ENCODE assay signal across 12 cellular contexts in genomic region chr17:57953219-57953618, GRCh38. TPM values are rescaled to one million over a fixed set of nuclear protein-coding genes. Genes with fewer than 3 reads are reported as not detected.
A peak's percentile ranks its signal among the peaks of the same experiment; 100 is the strongest.
DNase-seq lines count a peak whose midpoint lies in the region; ATAC-seq, FAIRE-seq and TF ChIP-seq lines count a peak whose summit lies in the region.
"Had no signal": no experiment of that assay in that cellular context is flagged by ENCODE, and none has a peak within 500 bp of the region (broad histone marks: within the 10 kb centered on the region; RNA-seq: fewer than 3 reads in every experiment).

No MANE protein-coding gene starts in this region.

- no peak overlapping the region for H4K8ac ChIP-seq in H1 (ENCODE audit: extremely low read depth, insufficient read depth, low read length)

- peak overlapping the region; percentile 23; the same call in 1 of the 2 replicates for H2BK20ac ChIP-seq in H1 (ENCODE audit: low read length)

- TF ChIP-seq RAD21 in H1 (IDR thresholded peaks at IDR 0.05 in 1 of 2, conservative IDR thresholded peaks at IDR 0.05 in 1 of 2; ENCODE audit: low read depth in 2 of 2, low read length in 2 of 2) (no peak), neural cell (conservative IDR thresholded peaks at IDR 0.05) (no peak)

- peak overlapping the region; percentile 29; the same call in 1 of the 2 replicates for H2AK5ac ChIP-seq in H1 (ENCODE audit: low read depth, low read length)

- no peaks in the 10 kb centered on the region for H3K79me1 ChIP-seq in H1 (ENCODE audit: low read depth, low read length)

- no peak overlapping the region for H3K14ac ChIP-seq in H1 (ENCODE audit: insufficient read length)

- H3K56ac ChIP-seq in H1 (replicated peaks; ENCODE audit: insufficient read length, low read depth, low read length), result no peak overlapping the region

- POLR2A ChIA-PET in H1 (lab: Charles Lee; ENCODE audit: partially characterized antibody), result interaction anchor here (0.6 to 3.6 kb wide), 12 partner anchors 12 to 223 kb away, joined by 3 to 18 read pairs (median 8); partner anchors contain the start of gene SRSF1

- intact Hi-C loops in heart right ventricle (cut with DNase I), result loop anchor here in 7 of 10 donors (5.0 to 10.0 kb wide), 4 partner anchors 34 to 61 kb away; partner anchors contain the start of gene VEZF1 (in 4 of the 7)
- intact Hi-C loops in Right ventricle myocardium inferior (cut with DNase I), result no loop called here

- CTCF ChIA-PET in H1 (lab: Charles Lee; ENCODE audit: partially characterized antibody), result interaction anchor here (1.1 to 13.5 kb wide), 21 partner anchors 10 to 95 kb away, joined by 3 to 162 read pairs (median 9); no protein-coding TSS in a partner anchor

- H3K4me3 ChIP-seq in heart right ventricle (no peak overlapping the region), H1 (ENCODE audit: extremely low read depth in 1 of 4, insufficient read depth in 2 of 4, low read depth in 3 of 4, low read length in 4 of 4) (no peak overlapping the region), neural cell (ENCODE audit: low read length) (peak overlapping the region; percentile 81), upper lobe of left lung (no peak overlapping the region)
- H3K4me3 ChIP-seq: K562, ovary had no signal

- H3K18ac ChIP-seq in H1 (ENCODE audit: extremely low read depth, low read length), result no peak overlapping the region

- peaks cover 0 to 4% (median 0%) of the 10 kb centered on the region in 7 donors for H3K27me3 ChIP-seq in heart right ventricle
- peaks cover 0 to 30% (median 20%) of the 10 kb centered on the region in 4 experiments; a peak in 6 of 7 replicates for H3K27me3 ChIP-seq in H1 (replicated peaks in 1 of 4; ENCODE audit: control insufficient read depth in 3 of 4, extremely low read depth in 1 of 4, insufficient read depth in 3 of 4, low read length in 3 of 4)
- no peaks in the 10 kb centered on the region for H3K27me3 ChIP-seq in neural cell (ENCODE audit: insufficient read depth, low read depth, low read length)
- H3K27me3 ChIP-seq in upper lobe of left lung, result no peaks in the 10 kb centered on the region
- H3K27me3 ChIP-seq: ovary had no signal

- H3K9me3 ChIP-seq in heart right ventricle (no peaks in the 10 kb centered on the region), H1 (ENCODE audit: insufficient read depth in 2 of 2, low read depth in 1 of 2, low read length in 1 of 2) (no peaks in the 10 kb centered on the region), neural cell (ENCODE audit: low read length) (no peaks in the 10 kb centered on the region), upper lobe of left lung (no peaks in the 10 kb centered on the region)
- H3K9me3 ChIP-seq: ovary had no signal

- H3K9me2 ChIP-seq in neural cell (ENCODE audit: insufficient read depth, low read length), result no peaks in the 10 kb centered on the region

- H3K4me2 ChIP-seq in H1 (ENCODE audit: insufficient read depth in 1 of 2, low read depth in 2 of 2, low read length in 2 of 2) (no peak overlapping the region; a peak in 1 of 4 replicates), neural cell (ENCODE audit: low read length) (no peak overlapping the region)

- H2BK12ac ChIP-seq in H1 (ENCODE audit: low read depth, low read length), result no peak overlapping the region

- H2BK15ac ChIP-seq in H1 (ENCODE audit: low read length), result peak overlapping the region; percentile 98; the same call in 1 of the 2 replicates

- H3K27ac ChIP-seq in heart right ventricle (peak overlapping the region; percentile 19 to 100 (median 99)), H1 (ENCODE audit: low read depth, low read length) (no peak overlapping the region), neural cell (ENCODE audit: low read length) (no peak overlapping the region), upper lobe of left lung (peak overlapping the region in 3 of 4 donors; percentile 54 to 97 (median 93))

- no peak overlapping the region for H3K9ac ChIP-seq in H1 (replicated peaks in 1 of 4; ENCODE audit: extremely low read depth in 1 of 4, low read depth in 3 of 4, low read length in 3 of 4)
- no peak overlapping the region for H3K9ac ChIP-seq in neural cell (ENCODE audit: low read length)

- no peak for DNase-seq in heart right ventricle
- no peak for DNase-seq in Right ventricle myocardium inferior (ENCODE audit: missing footprints)
- no peak for DNase-seq in H1 (ENCODE audit: low read depth in 1 of 2, low spot score in 2 of 2)
- DNase-seq in upper lobe of left lung, result no peak
- DNase-seq in foreskin melanocyte, result no peak
- DNase-seq in superior temporal gyrus (ENCODE audit: extremely low spot score), result no peak
- DNase-seq: activated gamma-delta T cell treated with Interleukin-2 at 50 U/mL for 16 hours, EL had no signal

- H3K4me1 ChIP-seq in heart right ventricle, result peaks cover 26 to 77% (median 74%) of the 10 kb centered on the region in 9 donors
- H3K4me1 ChIP-seq in H1 (replicated peaks in 1 of 4; ENCODE audit: control insufficient read depth in 3 of 4, insufficient read depth in 4 of 4, low read length in 3 of 4), result peaks cover 13 to 23% (median 19%) of the 10 kb centered on the region in 4 experiments
- peaks cover 52 to 78% (median 62%) of the 10 kb centered on the region in 4 donors for H3K4me1 ChIP-seq in upper lobe of left lung

- H2AFZ ChIP-seq in H1 (ENCODE audit: low read length) (no peak overlapping the region), neural cell (ENCODE audit: low read depth, low read length) (no peak overlapping the region)

- H3F3A ChIP-seq in neural cell (ENCODE audit: insufficient read depth, low read length, poor library complexity, severe bottlenecking), result no peaks in the 10 kb centered on the region

- TF ChIP-seq CTCF in heart right ventricle (IDR thresholded peaks at IDR 0.05), result no peak
- no peak for TF ChIP-seq CTCF in H1 (IDR thresholded peaks at IDR 0.05; ENCODE audit: control extremely low read depth in 1 of 3, insufficient read depth in 1 of 3, low read depth in 1 of 3, low read length in 3 of 3)
- TF ChIP-seq CTCF in neural cell (IDR thresholded peaks at IDR 0.05; ENCODE audit: poor library complexity, severe bottlenecking), result no peak
- no peak for TF ChIP-seq CTCF in upper lobe of left lung (IDR thresholded peaks at IDR 0.05)

- H3K79me2 ChIP-seq in H1 (ENCODE audit: control insufficient read depth in 1 of 2, insufficient read depth in 2 of 2, low read length in 2 of 2) (no peaks in the 10 kb centered on the region), neural cell (replicated peaks; ENCODE audit: insufficient read depth, low read length) (peaks cover 27% of the 10 kb centered on the region)

- 73 to 83% methylated on average over 1 of the region's 1 CpG for WGBS in heart right ventricle, 2 donors
- 100% methylated on average over 1 of the region's 1 CpG; no CpG with 5 or more reads in 1 of the 2 experiments for WGBS in H1 (ENCODE audit: extremely low coverage in 1 of 2, insufficient coverage in 1 of 2, insufficient read length in 1 of 2, insufficient replicate concordance in 2 of 2, low coverage in 1 of 2, low lambda C conversion rate in 2 of 2, missing lambda C conversion rate in 1 of 2), 2 experiments
- WGBS in upper lobe of left lung, 2 donors, result 84 to 100% methylated on average over 1 of the region's 1 CpG

- H4K5ac ChIP-seq in H1 (ENCODE audit: insufficient read length, low read depth, low read length), result no peak overlapping the region

- FAIRE-seq in H1 (lab: Jason Lieb, UNC), result no peak
- FAIRE-seq: K562 had no signal

- H3K23me2 ChIP-seq in H1 (ENCODE audit: low read depth, low read length), result peaks cover 8% of the 10 kb centered on the region; the same call in 1 of the 2 replicates

- TF ChIP-seq EP300 in H1 (IDR thresholded peaks at IDR 0.05; ENCODE audit: borderline replicate concordance in 1 of 2, low read depth in 2 of 2, low read length in 2 of 2) (no peak), neural cell (conservative IDR thresholded peaks at IDR 0.05; ENCODE audit: poor library complexity, severe bottlenecking) (no peak), upper lobe of left lung (IDR thresholded peaks at IDR 0.05) (no peak)

- TF ChIP-seq POLR2A in H1 (IDR thresholded peaks at IDR 0.05; ENCODE audit: control extremely low read depth in 1 of 2, low read depth in 2 of 2, low read length in 2 of 2) (no peak), upper lobe of left lung (IDR thresholded peaks at IDR 0.05) (no peak)

- H3K23ac ChIP-seq in H1 (ENCODE audit: insufficient read length), result no peak overlapping the region

- H3K4ac ChIP-seq in H1 (replicated peaks; ENCODE audit: insufficient read length, low read depth, low read length), result no peak overlapping the region

- H2BK120ac ChIP-seq in H1 (replicated peaks; ENCODE audit: low read depth, low read length), result no peak overlapping the region

- no peak overlapping the region for H2BK5ac ChIP-seq in H1 (ENCODE audit: low read depth, low read length)

- no peaks in the 10 kb centered on the region for H4K20me1 ChIP-seq in H1 (replicated peaks in 1 of 2; ENCODE audit: control insufficient read depth in 1 of 2, insufficient read depth in 2 of 2, low read length in 2 of 2)
- no peaks in the 10 kb centered on the region for H4K20me1 ChIP-seq in neural cell (ENCODE audit: insufficient read depth)

- H3K36me3 ChIP-seq in heart right ventricle (no peaks in the 10 kb centered on the region), H1 (ENCODE audit: control insufficient read depth in 2 of 4, insufficient read depth in 4 of 4, low read length in 3 of 4) (no peaks in the 10 kb centered on the region), neural cell (ENCODE audit: insufficient read depth, low read length) (no peaks in the 10 kb centered on the region), upper lobe of left lung (no peaks in the 10 kb centered on the region)
- H3K36me3 ChIP-seq: ovary had no signal

- no peak for ATAC-seq in heart right ventricle
- ATAC-seq in Right ventricle myocardium inferior, result no peak
- no peak for ATAC-seq in upper lobe of left lung (ENCODE audit: low FRiP score in 2 of 2)
- no peak for ATAC-seq in GM21619 (IDR thresholded peaks at IDR 0.05; ENCODE audit: unreplicated experiment)
- ATAC-seq: K562 had no signal

- no peak overlapping the region for H4K91ac ChIP-seq in H1 (replicated peaks; ENCODE audit: insufficient read length, low read length)

RNA-seq across cellular contexts. Expression of gene CUEDC1, which starts 2.0 kb away (rescaled TPM):
- total RNA-seq in heart right ventricle (10 to 100 TPM; 38.3 to 65.0 (median 47.2) TPM), Right ventricle myocardium inferior (49.1 TPM), upper lobe of left lung (100 to 1,000 TPM in 1 of 6 donors, 10 to 100 TPM in 5; 33.3 to 119 (median 54.4) TPM)
- polyA plus RNA-seq in heart right ventricle (10 to 100 TPM; 26.9 to 33.1 TPM), H1 (2011; rRNA removed) (4.0 and 6.7 TPM in 2 replicates), neural cell (25.5 and 27.0 TPM in 2 replicates)
- 7.8 and 10.7 TPM in 2 replicates for total RNA-seq in H1 (2021; fragmentation: NEBNext Ultra II Directional; extraction: Animal tissue kit (Norgen Biotek cat#: 25700))
- 5.2 TPM for polyA plus RNA-seq in H1 (2011; cell fraction: cytosol; rRNA removed)
- 12.0 TPM for polyA plus RNA-seq in H1 (2011; cell fraction: nucleus; rRNA removed)
- polyA plus RNA-seq in H1 (2012, experiment 1 of 2), result 3.4 to 9.6 TPM (median 7.3 TPM) in 4 replicates
- polyA plus RNA-seq in H1 (2012, experiment 2 of 2), result 4.9 TPM
- polyA plus RNA-seq in H1 (2013, experiment 1 of 2), result 5.8 TPM
- 5.8 TPM for polyA plus RNA-seq in H1 (2013, experiment 2 of 2)
- polyA minus RNA-seq in H1 (2011; rRNA and poly(A)+ RNA removed), result 4.1 and 5.1 TPM in 2 replicates
- 2.2 TPM for polyA minus RNA-seq in H1 (2011; cell fraction: cytosol; rRNA and poly(A)+ RNA removed)
- polyA minus RNA-seq in H1 (2011; cell fraction: nucleus; rRNA and poly(A)+ RNA removed), result 4.1 TPM
- 20.9 and 28.5 TPM in 2 replicates for polyA minus RNA-seq in neural cell

RNA-seq across cellular contexts. Expression of gene VEZF1, which starts 34.8 kb away (rescaled TPM):
- total RNA-seq in heart right ventricle (10 to 100 TPM; 56.2 to 81.2 (median 61.5) TPM), Right ventricle myocardium inferior (74.2 TPM), upper lobe of left lung (10 to 100 TPM; 36.4 to 99.7 (median 72.5) TPM)
- polyA plus RNA-seq in heart right ventricle (10 to 100 TPM; 17.5 to 21.7 TPM), H1 (2011; rRNA removed) (21.5 and 28.9 TPM in 2 replicates), neural cell (54.7 and 64.6 TPM in 2 replicates)
- total RNA-seq in H1 (2021; fragmentation: NEBNext Ultra II Directional; extraction: Animal tissue kit (Norgen Biotek cat#: 25700)), result 56.7 and 61.9 TPM in 2 replicates
- 25.3 TPM for polyA plus RNA-seq in H1 (2011; cell fraction: cytosol; rRNA removed)
- polyA plus RNA-seq in H1 (2011; cell fraction: nucleus; rRNA removed), result 29.8 TPM
- polyA plus RNA-seq in H1 (2012, experiment 1 of 2), result 33.3 to 43.5 TPM (median 39.8 TPM) in 4 replicates
- 5.7 TPM for polyA plus RNA-seq in H1 (2012, experiment 2 of 2)
- polyA plus RNA-seq in H1 (2013, experiment 1 of 2), result 39.2 TPM
- 38.4 TPM for polyA plus RNA-seq in H1 (2013, experiment 2 of 2)
- polyA minus RNA-seq in H1 (2011; rRNA and poly(A)+ RNA removed), result 81.4 and 108 TPM in 2 replicates
- 35.6 TPM for polyA minus RNA-seq in H1 (2011; cell fraction: cytosol; rRNA and poly(A)+ RNA removed)
- 51.1 TPM for polyA minus RNA-seq in H1 (2011; cell fraction: nucleus; rRNA and poly(A)+ RNA removed)
- polyA minus RNA-seq in neural cell, result 144 and 163 TPM in 2 replicates

RNA-seq across cellular contexts. Expression of gene SRSF1, which starts 53.8 kb away (rescaled TPM):
- total RNA-seq in heart right ventricle (100 to 1,000 TPM in 3 of 10 donors, 10 to 100 TPM in 7; 79.8 to 130 (median 94.7) TPM), Right ventricle myocardium inferior (92.8 TPM), upper lobe of left lung (100 to 1,000 TPM; 109 to 393 (median 160) TPM)
- polyA plus RNA-seq in heart right ventricle (10 to 100 TPM; 70.3 to 76.3 TPM), H1 (2011; rRNA removed) (149 and 300 TPM in 2 replicates), neural cell (357 and 380 TPM in 2 replicates)
- total RNA-seq in H1 (2021; fragmentation: NEBNext Ultra II Directional; extraction: Animal tissue kit (Norgen Biotek cat#: 25700)), result 429 and 433 TPM in 2 replicates
- 280 TPM for polyA plus RNA-seq in H1 (2011; cell fraction: cytosol; rRNA removed)
- 773 TPM for polyA plus RNA-seq in H1 (2011; cell fraction: nucleus; rRNA removed)
- 330 to 434 TPM (median 366 TPM) in 4 replicates for polyA plus RNA-seq in H1 (2012, experiment 1 of 2)
- polyA plus RNA-seq in H1 (2012, experiment 2 of 2), result 60.0 TPM
- polyA plus RNA-seq in H1 (2013, experiment 1 of 2), result 237 TPM
- 241 TPM for polyA plus RNA-seq in H1 (2013, experiment 2 of 2)
- 349 and 397 TPM in 2 replicates for polyA minus RNA-seq in H1 (2011; rRNA and poly(A)+ RNA removed)
- polyA minus RNA-seq in H1 (2011; cell fraction: cytosol; rRNA and poly(A)+ RNA removed), result 389 TPM
- 594 TPM for polyA minus RNA-seq in H1 (2011; cell fraction: nucleus; rRNA and poly(A)+ RNA removed)
- 376 and 408 TPM in 2 replicates for polyA minus RNA-seq in neural cell

Comparison
In these comparisons a context has a peak if more than half of its experiments do, and no peak if none do; other contexts are left out.
1. H3K27ac ChIP-seq: peak in heart right ventricle (10 of 10) and upper lobe of left lung (3 of 4); none in H1 (single experiment) and neural cell (single experiment).